In the genomic region with DNA sequence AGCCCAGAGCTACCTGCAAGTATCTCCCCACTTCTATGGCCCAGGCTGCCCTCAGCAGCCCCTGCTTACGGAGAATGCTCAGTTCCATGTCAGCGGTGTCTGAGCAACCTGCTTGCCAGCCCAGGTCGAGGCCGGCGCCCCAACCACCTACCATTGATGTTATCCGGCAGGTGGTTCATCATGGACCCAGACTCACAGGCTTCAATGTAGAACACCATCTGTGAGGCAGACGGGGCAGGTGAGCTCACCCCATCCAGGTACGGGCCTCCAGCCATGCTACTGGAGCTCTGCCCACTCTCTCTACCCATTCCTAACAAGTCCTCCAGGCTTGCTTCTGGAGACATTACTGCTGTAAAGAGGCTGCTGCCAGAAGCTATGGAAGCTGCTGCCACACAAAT, we compare ENCODE assay signal across 24 cellular contexts. TPM values are rescaled to one million over a fixed set of nuclear protein-coding genes. Genes with fewer than 3 reads are reported as not detected.
DNase-seq lines count a peak whose midpoint lies in the region; ATAC-seq and TF ChIP-seq lines count a peak whose summit lies in the region.
"Had no signal": no experiment of that assay in that cellular context is flagged by ENCODE, and none has a peak within 500 bp of the region (broad histone marks: within the 10 kb centered on the region; RNA-seq: fewer than 3 reads in every experiment).

No MANE protein-coding gene starts in this region.

- H3K27me3 ChIP-seq in RWPE2 (ENCODE audit: insufficient read depth, poor library complexity, severe bottlenecking) (no peaks in the 10 kb centered on the region), dorsolateral prefrontal cortex (no peaks in the 10 kb centered on the region)
- H3K27me3 ChIP-seq: BE2C; BLaER1 treated with 17β-estradiol and CSF1 and Interleukin-3, amounts not matched to agents 10 nM and 100 nM had no signal

- no peak for ATAC-seq in RWPE2 (ENCODE audit: low read depth)
- no peak for ATAC-seq in sciatic nerve
- ATAC-seq: A549, GM23338, HCT116 had no signal

- H3K36me3 Mint-ChIP-seq in activated CD4-positive, alpha-beta memory T cell treated with anti-CD3 and anti-CD28 coated beads for 36 hours, result no peaks in the 10 kb centered on the region
- H3K36me3 Mint-ChIP-seq: CD14-positive monocyte had no signal

- DNase-seq in RWPE2 (ENCODE audit: low spot score), result peak; percentile 51
- DNase-seq in cerebellum (ENCODE audit: low spot score), result peak; percentile 62
- DNase-seq in dorsolateral prefrontal cortex, result peak in 2 of 10 donors; percentile 33 to 69
- peak; percentile 26 for DNase-seq in sciatic nerve (ENCODE audit: low spot score)
- DNase-seq in NK-92 (lab: John Stamatoyannopoulos, UW; ENCODE audit: unreplicated experiment), result no peak
- no peak for DNase-seq in activated CD4-positive, alpha-beta memory T cell treated with anti-CD3 and anti-CD28 coated beads for 36 hours
- DNase-seq in activated T-cell treated with anti-CD3 and anti-CD28 coated beads for 4 hours, result no peak
- no peak for DNase-seq in nucleus accumbens (lab: John Stamatoyannopoulos, UW)
- DNase-seq: 8988T; ACHN; AML-193; BE2C; CD4-positive, alpha-beta T cell; CD8-positive, alpha-beta memory T cell; DMS 273 treated with DMSO at 0.1 percent for 48 hours; DMS79; EL; GF-D8; H9 had no signal

- H3K9me3 Mint-ChIP-seq in activated CD4-positive, alpha-beta memory T cell treated with anti-CD3 and anti-CD28 coated beads for 36 hours, result no peaks in the 10 kb centered on the region
- H3K9me3 Mint-ChIP-seq: CD14-positive monocyte; CD4-positive, alpha-beta T cell; CD8-positive, alpha-beta memory T cell; GM23338; H9 had no signal

- POLR2A ChIA-PET in activated CD4-positive, alpha-beta memory T cell treated with anti-CD3 and anti-CD28 coated beads for 36 hours (lab: Charles Lee), result no interaction called here

- H3K9me3 ChIP-seq in RWPE2 (ENCODE audit: severe bottlenecking), result no peaks in the 10 kb centered on the region
- H3K9me3 ChIP-seq: A549; BE2C; BLaER1 treated with 17β-estradiol and CSF1 and Interleukin-3, amounts not matched to agents 10 nM and 100 nM had no signal

- H3K4me1 ChIP-seq in RWPE2 (ENCODE audit: insufficient read depth, poor library complexity, severe bottlenecking), result peaks cover 7% of the 10 kb centered on the region

- intact Hi-C loops in dorsolateral prefrontal cortex (cut with DNase I), result loop anchor here in 1 of 2 donors (5.0 kb wide), 1 partner anchor 70 kb away; no protein-coding TSS in a partner anchor
- intact Hi-C loops in sciatic nerve (cut with DNase I), result no loop called here
- intact Hi-C loops in activated CD4-positive, alpha-beta memory T cell treated with anti-CD3 and anti-CD28 coated beads for 36 hours (cut with micrococcal nuclease), result no loop called here

- H3K27me3 Mint-ChIP-seq in activated CD4-positive, alpha-beta memory T cell treated with anti-CD3 and anti-CD28 coated beads for 36 hours, result no peaks in the 10 kb centered on the region
- H3K27me3 Mint-ChIP-seq: CD4-positive, alpha-beta T cell had no signal

- no peak for TF ChIP-seq CTCF in RWPE2 (IDR thresholded peaks at IDR 0.05; ENCODE audit: poor library complexity, severe bottlenecking)
- no peak for TF ChIP-seq CTCF in dorsolateral prefrontal cortex (IDR thresholded peaks at IDR 0.05 in 54 of 56, conservative IDR thresholded peaks at IDR 0.05 in 2 of 56; ENCODE audit: low read depth in 1 of 56, partially characterized antibody in 56 of 56)

- H3K4me3 Mint-ChIP-seq in activated CD4-positive, alpha-beta memory T cell treated with anti-CD3 and anti-CD28 coated beads for 36 hours, result no peak overlapping the region
- H3K4me3 Mint-ChIP-seq: CD14-positive monocyte; CD4-positive, alpha-beta T cell; CD8-positive, alpha-beta memory T cell; GM23338; H9 had no signal

- no peak overlapping the region for H3K27ac ChIP-seq in RWPE2 (ENCODE audit: poor library complexity, severe bottlenecking)
- H3K27ac ChIP-seq in dorsolateral prefrontal cortex, result peak overlapping the region in 58 of 59 donors; percentile 2 to 93 (median 78)
- H3K27ac ChIP-seq: A549; BLaER1 treated with 17β-estradiol and CSF1 and Interleukin-3, amounts not matched to agents 10 nM and 100 nM had no signal

- H3K36me3 ChIP-seq in RWPE2 (ENCODE audit: low read depth), result peaks cover 10% of the 10 kb centered on the region; the same call in 1 of the 2 replicates

- peaks cover 4% of the 10 kb centered on the region for H3K4me1 Mint-ChIP-seq in activated CD4-positive, alpha-beta memory T cell treated with anti-CD3 and anti-CD28 coated beads for 36 hours (ENCODE audit: low read depth)

- CTCF ChIA-PET in activated CD4-positive, alpha-beta memory T cell treated with anti-CD3 and anti-CD28 coated beads for 36 hours (lab: Charles Lee), result interaction anchor here (1.0 to 10.3 kb wide), 5 partner anchors 11 to 115 kb away, joined by 3 to 142 read pairs (median 5); no protein-coding TSS in a partner anchor

- H3K4me3 ChIP-seq in RWPE2 (ENCODE audit: severe bottlenecking), result no peak overlapping the region
- no peak overlapping the region for H3K4me3 ChIP-seq in dorsolateral prefrontal cortex
- H3K4me3 ChIP-seq: A549; BLaER1 treated with 17β-estradiol and CSF1 and Interleukin-3, amounts not matched to agents 10 nM and 100 nM; GM23338 had no signal

- no peak overlapping the region for H3K27ac Mint-ChIP-seq in activated CD4-positive, alpha-beta memory T cell treated with anti-CD3 and anti-CD28 coated beads for 36 hours
- H3K27ac Mint-ChIP-seq: CD14-positive monocyte; CD4-positive, alpha-beta T cell; CD8-positive, alpha-beta memory T cell; GM23338 had no signal

RNA-seq across cellular contexts. Expression of a gene that starts 35.8 kb away (rescaled TPM):
- total RNA-seq in cerebellum (24.5 TPM), dorsolateral prefrontal cortex (10 to 100 TPM; 34.8 to 93.8 (median 64.1) TPM), sciatic nerve (118 TPM)
- 10 to 100 TPM in 1 of 2 experiments, 1 to 10 TPM in 1; 9.2 to 10.2 TPM for total RNA-seq in activated CD4-positive, alpha-beta memory T cell treated with anti-CD3 and anti-CD28 coated beads for 36 hours

Comparison
In these comparisons a context has a peak if more than half of its experiments do, and no peak if none do; other contexts are left out.
1. DNase-seq: peak in RWPE2 (single experiment), cerebellum (single experiment) and sciatic nerve (single experiment); none in NK-92 (single experiment), activated CD4-positive, alpha-beta memory T cell treated with anti-CD3 and anti-CD28 coated beads for 36 hours (single experiment), activated T-cell treated with anti-CD3 and anti-CD28 coated beads for 4 hours (single experiment) and nucleus accumbens (0 of 56).